In the genomic region with DNA sequence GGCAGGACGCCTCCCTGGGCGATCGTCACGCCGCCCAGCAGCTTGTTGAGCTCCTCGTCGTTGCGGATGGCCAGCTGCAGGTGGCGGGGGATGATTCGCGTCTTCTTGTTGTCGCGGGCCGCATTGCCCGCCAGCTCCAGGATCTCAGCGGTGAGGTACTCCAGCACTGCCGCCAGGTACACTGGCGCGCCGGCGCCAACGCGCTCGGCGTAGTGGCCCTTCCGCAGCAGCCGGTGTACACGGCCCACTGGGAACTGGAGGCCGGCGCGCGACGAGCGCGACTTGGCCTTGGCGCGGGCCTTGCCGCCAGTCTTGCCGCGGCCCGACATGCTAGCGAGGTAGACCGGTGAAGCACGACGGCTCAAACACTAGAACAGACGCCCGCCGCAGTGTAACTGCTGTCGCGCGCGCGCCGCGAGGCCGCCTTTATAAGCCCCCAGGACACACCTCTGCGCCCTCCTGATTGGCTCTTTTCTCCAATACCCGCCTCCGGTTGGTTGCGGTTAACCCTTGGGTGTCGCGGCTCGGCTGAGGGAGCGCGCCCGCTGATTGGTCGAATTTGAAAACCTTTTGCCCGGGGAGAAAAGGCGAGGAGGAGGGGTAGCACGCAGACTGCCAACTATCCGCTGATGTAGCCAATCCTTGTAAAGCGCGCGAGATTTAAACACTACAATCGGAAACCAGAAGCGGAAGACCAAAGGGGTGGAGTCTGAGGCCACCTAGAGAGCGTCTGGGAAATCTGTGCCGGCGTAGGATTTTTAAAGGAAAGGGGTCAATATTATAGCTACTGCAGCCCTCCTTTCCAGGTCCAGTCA, we compare ENCODE assay signal across 1 cellular context.
TF ChIP-seq lines count a peak whose summit lies in the region.

No MANE protein-coding gene starts in this region.

TF ChIP-seq in K562, 482 proteins besides CTCF, POLR2A, EP300 and RAD21 (continued from another document and continues in another):
- TF ChIP-seq, protein P1, sequence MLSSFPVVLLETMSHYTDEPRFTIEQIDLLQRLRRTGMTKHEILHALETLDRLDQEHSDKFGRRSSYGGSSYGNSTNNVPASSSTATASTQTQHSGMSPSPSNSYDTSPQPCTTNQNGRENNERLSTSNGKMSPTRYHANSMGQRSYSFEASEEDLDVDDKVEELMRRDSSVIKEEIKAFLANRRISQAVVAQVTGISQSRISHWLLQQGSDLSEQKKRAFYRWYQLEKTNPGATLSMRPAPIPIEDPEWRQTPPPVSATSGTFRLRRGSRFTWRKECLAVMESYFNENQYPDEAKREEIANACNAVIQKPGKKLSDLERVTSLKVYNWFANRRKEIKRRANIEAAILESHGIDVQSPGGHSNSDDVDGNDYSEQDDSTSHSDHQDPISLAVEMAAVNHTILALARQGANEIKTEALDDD (IDR thresholded peaks at IDR 0.05), result no peak
- TF ChIP-seq, protein P2, sequence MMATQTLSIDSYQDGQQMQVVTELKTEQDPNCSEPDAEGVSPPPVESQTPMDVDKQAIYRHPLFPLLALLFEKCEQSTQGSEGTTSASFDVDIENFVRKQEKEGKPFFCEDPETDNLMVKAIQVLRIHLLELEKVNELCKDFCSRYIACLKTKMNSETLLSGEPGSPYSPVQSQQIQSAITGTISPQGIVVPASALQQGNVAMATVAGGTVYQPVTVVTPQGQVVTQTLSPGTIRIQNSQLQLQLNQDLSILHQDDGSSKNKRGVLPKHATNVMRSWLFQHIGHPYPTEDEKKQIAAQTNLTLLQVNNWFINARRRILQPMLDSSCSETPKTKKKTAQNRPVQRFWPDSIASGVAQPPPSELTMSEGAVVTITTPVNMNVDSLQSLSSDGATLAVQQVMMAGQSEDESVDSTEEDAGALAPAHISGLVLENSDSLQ (IDR thresholded peaks at IDR 0.05), result peak; percentile 85
- TF ChIP-seq HCFC1 (IDR thresholded peaks at IDR 0.05; ENCODE audit: low read depth, low read length), result 0 out of 2 replicates have a peak, but pooled peaks have one; percentile 44
- TF ChIP-seq PTRF (tag; IDR thresholded peaks at IDR 0.05), result no peak
- TF ChIP-seq E2F1 (CRISPR knock-in tag; IDR thresholded peaks at IDR 0.05), result peak; percentile 97
- TF ChIP-seq, protein P3, sequence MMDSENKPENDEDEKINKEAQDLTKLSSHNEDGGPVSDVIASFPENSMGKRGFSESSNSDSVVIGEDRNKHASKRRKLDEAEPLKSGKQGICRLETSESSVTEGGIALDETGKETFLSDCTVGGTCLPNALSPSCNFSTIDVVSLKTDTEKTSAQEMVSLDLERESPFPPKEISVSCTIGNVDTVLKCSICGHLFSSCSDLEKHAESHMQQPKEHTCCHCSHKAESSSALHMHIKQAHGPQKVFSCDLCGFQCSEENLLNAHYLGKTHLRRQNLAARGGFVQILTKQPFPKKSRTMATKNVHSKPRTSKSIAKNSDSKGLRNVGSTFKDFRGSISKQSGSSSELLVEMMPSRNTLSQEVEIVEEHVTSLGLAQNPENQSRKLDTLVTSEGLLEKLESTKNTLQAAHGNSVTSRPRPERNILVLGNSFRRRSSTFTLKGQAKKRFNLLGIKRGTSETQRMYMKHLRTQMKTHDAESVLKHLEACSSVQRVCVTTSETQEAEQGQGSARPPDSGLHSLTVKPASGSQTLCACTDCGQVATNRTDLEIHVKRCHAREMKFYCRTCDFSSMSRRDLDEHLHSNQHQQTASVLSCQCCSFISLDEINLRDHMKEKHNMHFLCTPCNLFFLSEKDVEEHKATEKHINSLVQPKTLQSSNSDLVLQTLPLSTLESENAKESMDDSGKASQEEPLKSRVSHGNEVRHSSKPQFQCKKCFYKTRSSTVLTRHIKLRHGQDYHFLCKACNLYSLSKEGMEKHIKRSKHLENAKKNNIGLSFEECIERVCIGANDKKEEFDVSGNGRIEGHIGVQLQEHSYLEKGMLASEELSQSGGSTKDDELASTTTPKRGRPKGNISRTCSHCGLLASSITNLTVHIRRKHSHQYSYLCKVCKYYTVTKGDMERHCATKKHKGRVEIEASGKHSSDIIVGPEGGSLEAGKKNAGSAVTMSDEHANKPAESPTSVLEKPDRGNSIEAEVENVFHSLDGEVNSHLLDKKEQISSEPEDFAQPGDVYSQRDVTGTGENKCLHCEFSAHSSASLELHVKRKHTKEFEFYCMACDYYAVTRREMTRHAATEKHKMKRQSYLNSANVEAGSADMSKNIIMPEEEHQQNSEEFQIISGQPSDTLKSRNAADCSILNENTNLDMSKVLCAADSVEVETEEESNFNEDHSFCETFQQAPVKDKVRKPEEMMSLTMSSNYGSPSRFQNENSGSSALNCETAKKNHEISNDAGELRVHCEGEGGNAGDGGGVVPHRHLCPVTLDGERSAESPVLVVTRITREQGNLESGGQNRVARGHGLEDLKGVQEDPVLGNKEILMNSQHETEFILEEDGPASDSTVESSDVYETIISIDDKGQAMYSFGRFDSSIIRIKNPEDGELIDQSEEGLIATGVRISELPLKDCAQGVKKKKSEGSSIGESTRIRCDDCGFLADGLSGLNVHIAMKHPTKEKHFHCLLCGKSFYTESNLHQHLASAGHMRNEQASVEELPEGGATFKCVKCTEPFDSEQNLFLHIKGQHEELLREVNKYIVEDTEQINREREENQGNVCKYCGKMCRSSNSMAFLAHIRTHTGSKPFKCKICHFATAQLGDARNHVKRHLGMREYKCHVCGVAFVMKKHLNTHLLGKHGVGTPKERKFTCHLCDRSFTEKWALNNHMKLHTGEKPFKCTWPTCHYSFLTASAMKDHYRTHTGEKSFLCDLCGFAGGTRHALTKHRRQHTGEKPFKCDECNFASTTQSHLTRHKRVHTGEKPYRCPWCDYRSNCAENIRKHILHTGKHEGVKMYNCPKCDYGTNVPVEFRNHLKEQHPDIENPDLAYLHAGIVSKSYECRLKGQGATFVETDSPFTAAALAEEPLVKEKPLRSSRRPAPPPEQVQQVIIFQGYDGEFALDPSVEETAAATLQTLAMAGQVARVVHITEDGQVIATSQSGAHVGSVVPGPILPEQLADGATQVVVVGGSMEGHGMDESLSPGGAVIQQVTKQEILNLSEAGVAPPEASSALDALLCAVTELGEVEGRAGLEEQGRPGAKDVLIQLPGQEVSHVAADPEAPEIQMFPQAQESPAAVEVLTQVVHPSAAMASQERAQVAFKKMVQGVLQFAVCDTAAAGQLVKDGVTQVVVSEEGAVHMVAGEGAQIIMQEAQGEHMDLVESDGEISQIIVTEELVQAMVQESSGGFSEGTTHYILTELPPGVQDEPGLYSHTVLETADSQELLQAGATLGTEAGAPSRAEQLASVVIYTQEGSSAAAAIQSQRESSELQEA (IDR thresholded peaks at IDR 0.05; ENCODE audit: low read depth), result no peak
- peak; percentile 91 for TF ChIP-seq TAF9B (IDR thresholded peaks at IDR 0.05; ENCODE audit: partially characterized antibody)
- peak; percentile 91 for TF ChIP-seq MBD2 (IDR thresholded peaks at IDR 0.05; ENCODE audit: borderline replicate concordance, low read depth)
- TF ChIP-seq MTA1 (IDR thresholded peaks at IDR 0.05; ENCODE audit: borderline replicate concordance), result no peak
- peak; percentile 77; the same call in 1 of the 2 replicates for TF ChIP-seq TARDBP (IDR thresholded peaks at IDR 0.05)
- TF ChIP-seq NFYB (IDR thresholded peaks at IDR 0.05; ENCODE audit: extremely low read depth, insufficient read length), result peak; percentile 99
- TF ChIP-seq CBX1 (IDR thresholded peaks at IDR 0.05; ENCODE audit: low read depth), result peak; percentile 94
- TF ChIP-seq SREBF2 (CRISPR knock-in tag; IDR thresholded peaks at IDR 0.05), result no peak; the same call in 1 of the 2 replicates
- TF ChIP-seq SMC3 (conservative IDR thresholded peaks at IDR 0.05; ENCODE audit: insufficient read depth, low read depth, low read length), result no peak; the same call in 1 of the 2 replicates
- peak; percentile 82 for TF ChIP-seq SRSF7 (optimal IDR thresholded peaks at IDR 0.05; ENCODE audit: low read depth, low read length)
- no peak for TF ChIP-seq KLF10 (CRISPR knock-in tag; IDR thresholded peaks at IDR 0.05)
- peak; percentile 91 for TF ChIP-seq PCBP2 (IDR thresholded peaks at IDR 0.05; ENCODE audit: low read depth, low read length, poor library complexity, severe bottlenecking)
- TF ChIP-seq CREB1 (IDR thresholded peaks at IDR 0.05), result peak; percentile 51; the same call in 1 of the 2 replicates
- peak; percentile 70; the same call in 1 of the 2 replicates for TF ChIP-seq CREB1 (CRISPR knock-in tag; IDR thresholded peaks at IDR 0.05)
- no peak for TF ChIP-seq ZNF76 (CRISPR knock-in tag; IDR thresholded peaks at IDR 0.05; ENCODE audit: borderline replicate concordance)
- peak; percentile 97; the same call in 1 of the 2 replicates for TF ChIP-seq ESRRA (IDR thresholded peaks at IDR 0.05; ENCODE audit: borderline replicate concordance, low read depth)
- no peak for TF ChIP-seq ZBTB8A (IDR thresholded peaks at IDR 0.05; ENCODE audit: partially characterized antibody)
- peak; percentile 82 for TF ChIP-seq RBBP5 (IDR thresholded peaks at IDR 0.05; ENCODE audit: borderline replicate concordance, insufficient read depth, low read length, poor library complexity, severe bottlenecking)
- no peak for TF ChIP-seq SRSF9 (IDR thresholded peaks at IDR 0.05; ENCODE audit: borderline replicate concordance, low read depth, low read length)
- TF ChIP-seq ZNF395 (CRISPR knock-in tag; IDR thresholded peaks at IDR 0.05), result no peak
- no peak for TF ChIP-seq OTX1 (CRISPR knock-in tag; IDR thresholded peaks at IDR 0.05)
- no peak for TF ChIP-seq CHCHD3 (CRISPR knock-in tag; IDR thresholded peaks at IDR 0.05)
- no peak for TF ChIP-seq ZKSCAN8 (CRISPR knock-in tag; IDR thresholded peaks at IDR 0.05)
- no peak for TF ChIP-seq NCOA6 (IDR thresholded peaks at IDR 0.05)
- TF ChIP-seq ZNF354B (CRISPR knock-in tag; IDR thresholded peaks at IDR 0.05), result no peak
- TF ChIP-seq, protein P4, sequence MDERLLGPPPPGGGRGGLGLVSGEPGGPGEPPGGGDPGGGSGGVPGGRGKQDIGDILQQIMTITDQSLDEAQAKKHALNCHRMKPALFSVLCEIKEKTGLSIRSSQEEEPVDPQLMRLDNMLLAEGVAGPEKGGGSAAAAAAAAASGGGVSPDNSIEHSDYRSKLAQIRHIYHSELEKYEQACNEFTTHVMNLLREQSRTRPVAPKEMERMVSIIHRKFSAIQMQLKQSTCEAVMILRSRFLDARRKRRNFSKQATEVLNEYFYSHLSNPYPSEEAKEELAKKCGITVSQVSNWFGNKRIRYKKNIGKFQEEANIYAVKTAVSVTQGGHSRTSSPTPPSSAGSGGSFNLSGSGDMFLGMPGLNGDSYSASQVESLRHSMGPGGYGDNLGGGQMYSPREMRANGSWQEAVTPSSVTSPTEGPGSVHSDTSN (CRISPR knock-in tag; IDR thresholded peaks at IDR 0.05; ENCODE audit: low read depth), result 0 out of 2 replicates have a peak, but pooled peaks have one; percentile 16
- TF ChIP-seq, protein P4 (tag; conservative IDR thresholded peaks at IDR 0.05; ENCODE audit: low read depth), result no peak; the same call in none of the 2 replicates
- TF ChIP-seq, protein P5, sequence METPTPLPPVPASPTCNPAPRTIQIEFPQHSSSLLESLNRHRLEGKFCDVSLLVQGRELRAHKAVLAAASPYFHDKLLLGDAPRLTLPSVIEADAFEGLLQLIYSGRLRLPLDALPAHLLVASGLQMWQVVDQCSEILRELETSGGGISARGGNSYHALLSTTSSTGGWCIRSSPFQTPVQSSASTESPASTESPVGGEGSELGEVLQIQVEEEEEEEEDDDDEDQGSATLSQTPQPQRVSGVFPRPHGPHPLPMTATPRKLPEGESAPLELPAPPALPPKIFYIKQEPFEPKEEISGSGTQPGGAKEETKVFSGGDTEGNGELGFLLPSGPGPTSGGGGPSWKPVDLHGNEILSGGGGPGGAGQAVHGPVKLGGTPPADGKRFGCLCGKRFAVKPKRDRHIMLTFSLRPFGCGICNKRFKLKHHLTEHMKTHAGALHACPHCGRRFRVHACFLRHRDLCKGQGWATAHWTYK (CRISPR knock-in tag; IDR thresholded peaks at IDR 0.05), result peak; percentile 84; the same call in 1 of the 2 replicates
- no peak for TF ChIP-seq ZNF444 (CRISPR knock-in tag; IDR thresholded peaks at IDR 0.05)
